ENCODE assay signal across 8 cellular contexts in genomic region chr15:39453500-39454073, GRCh38.
DNase-seq lines count a peak whose midpoint lies in the region; ATAC-seq lines count a peak whose summit lies in the region.
"Had no signal": no experiment of that assay in that cellular context is flagged by ENCODE, and none has a peak within 500 bp of the region (broad histone marks: within the 10 kb centered on the region; RNA-seq: fewer than 3 reads in every experiment).

No MANE protein-coding gene starts in this region.

- no peaks in the 10 kb centered on the region for H3K4me1 Mint-ChIP-seq in naive thymus-derived CD4-positive, alpha-beta T cell
- no peaks in the 10 kb centered on the region for H3K4me1 Mint-ChIP-seq in naive thymus-derived CD8-positive, alpha-beta T cell

- no peaks in the 10 kb centered on the region for H3K36me3 ChIP-seq in naive thymus-derived CD4-positive, alpha-beta T cell (ENCODE audit: control insufficient read depth in 2 of 3, insufficient read depth in 3 of 3, low read length in 3 of 3)
- H3K36me3 ChIP-seq: gastroesophageal sphincter had no signal

- H3K4me3 Mint-ChIP-seq in naive thymus-derived CD4-positive, alpha-beta T cell = no peak overlapping the region
- no peak overlapping the region for H3K4me3 Mint-ChIP-seq in naive thymus-derived CD8-positive, alpha-beta T cell

- H3K27ac ChIP-seq in naive thymus-derived CD4-positive, alpha-beta T cell (ENCODE audit: low read depth, low read length) = no peak overlapping the region

- ATAC-seq in GM18907 (IDR thresholded peaks at IDR 0.05; ENCODE audit: unreplicated experiment) = peak; percentile 92
- peak; percentile 73 for ATAC-seq in GM21825 (IDR thresholded peaks at IDR 0.05; ENCODE audit: unreplicated experiment)
- ATAC-seq in naive thymus-derived CD4-positive, alpha-beta T cell = peak; percentile 69
- ATAC-seq in naive thymus-derived CD8-positive, alpha-beta T cell = no peak

- H3K4me1 ChIP-seq in naive thymus-derived CD4-positive, alpha-beta T cell (ENCODE audit: control insufficient read depth in 2 of 2, insufficient read depth in 2 of 2, low read length in 2 of 2) = no peaks in the 10 kb centered on the region

- intact Hi-C loops in naive thymus-derived CD4-positive, alpha-beta T cell (cut with micrococcal nuclease) = no loop called here

- no peaks in the 10 kb centered on the region for H3K27me3 ChIP-seq in naive thymus-derived CD4-positive, alpha-beta T cell (ENCODE audit: control insufficient read depth in 2 of 2, insufficient read depth in 2 of 2, low read length in 2 of 2)
- H3K27me3 ChIP-seq: gastroesophageal sphincter had no signal

- H3K27me3 Mint-ChIP-seq in naive thymus-derived CD4-positive, alpha-beta T cell = peaks cover 1 to 13% (median 7%) of the 10 kb centered on the region in 5 donors
- H3K27me3 Mint-ChIP-seq in naive thymus-derived CD8-positive, alpha-beta T cell = peaks cover 0 to 12% (median 2%) of the 10 kb centered on the region in 5 donors

- peak; percentile 89 for DNase-seq in MV-4-11 (lab: John Stamatoyannopoulos, UW)
- no peak for DNase-seq in naive thymus-derived CD4-positive, alpha-beta T cell
- no peak for DNase-seq in naive thymus-derived CD8-positive, alpha-beta T cell
- DNase-seq in HuH-7 (ENCODE audit: low spot score) = no peak
- no peak for DNase-seq in COLO668 (lab: John Stamatoyannopoulos, UW; ENCODE audit: unreplicated experiment)

- H3K9me3 ChIP-seq in naive thymus-derived CD4-positive, alpha-beta T cell (ENCODE audit: control insufficient read depth in 2 of 3, low read length in 3 of 3) = no peaks in the 10 kb centered on the region
- H3K9me3 ChIP-seq: gastroesophageal sphincter had no signal

- no peak overlapping the region for H3K27ac Mint-ChIP-seq in naive thymus-derived CD4-positive, alpha-beta T cell
- H3K27ac Mint-ChIP-seq in naive thymus-derived CD8-positive, alpha-beta T cell = no peak overlapping the region

- no peaks in the 10 kb centered on the region for H3K9me3 Mint-ChIP-seq in naive thymus-derived CD4-positive, alpha-beta T cell
- no peaks in the 10 kb centered on the region for H3K9me3 Mint-ChIP-seq in naive thymus-derived CD8-positive, alpha-beta T cell

- H3K4me3 ChIP-seq in naive thymus-derived CD4-positive, alpha-beta T cell (ENCODE audit: low read length) = no peak overlapping the region
- H3K4me3 ChIP-seq: gastroesophageal sphincter had no signal

- CTCF ChIA-PET in naive thymus-derived CD4-positive, alpha-beta T cell (lab: Charles Lee) = no interaction called here

- no peaks in the 10 kb centered on the region for H3K36me3 Mint-ChIP-seq in naive thymus-derived CD4-positive, alpha-beta T cell
- no peaks in the 10 kb centered on the region for H3K36me3 Mint-ChIP-seq in naive thymus-derived CD8-positive, alpha-beta T cell

- POLR2A ChIA-PET in naive thymus-derived CD4-positive, alpha-beta T cell (lab: Charles Lee) = no interaction called here
- POLR2A ChIA-PET in naive thymus-derived CD8-positive, alpha-beta T cell (lab: Charles Lee) = no interaction called here

Comparison
In these comparisons a context has a peak if more than half of its experiments do, and no peak if none do; other contexts are left out.
1. ATAC-seq: peak in GM18907 (single experiment), GM21825 (single experiment) and naive thymus-derived CD4-positive, alpha-beta T cell (single experiment); none in naive thymus-derived CD8-positive, alpha-beta T cell (0 of 2).